1 cellular context compared by ENCODE assay signal in genomic region chr16:67179421-67180080, GRCh38.
TF ChIP-seq lines count a peak whose summit lies in the region.

No MANE protein-coding gene starts in this region.

TF ChIP-seq in K562, 482 proteins besides CTCF, POLR2A, EP300 and RAD21:
- TF ChIP-seq MBD1 (CRISPR knock-in tag; IDR thresholded peaks at IDR 0.05) (no peak), POLR2G (IDR thresholded peaks at IDR 0.05; ENCODE audit: low read depth, low read length) (peak; percentile 39; the same call in 1 of the 2 replicates), ZNF232 (CRISPR knock-in tag; IDR thresholded peaks at IDR 0.05) (no peak), ZNF507 (tag; conservative IDR thresholded peaks at IDR 0.05) (no peak), THAP7 (CRISPR knock-in tag; IDR thresholded peaks at IDR 0.05) (no peak), ZNF561 (CRISPR knock-in tag; conservative IDR thresholded peaks at IDR 0.05) (no peak), ESRRB (CRISPR knock-in tag; IDR thresholded peaks at IDR 0.05; ENCODE audit: borderline replicate concordance) (no peak), CHD2 (IDR thresholded peaks at IDR 0.05; ENCODE audit: low read depth, low read length) (no peak)
- TF ChIP-seq, protein P1, sequence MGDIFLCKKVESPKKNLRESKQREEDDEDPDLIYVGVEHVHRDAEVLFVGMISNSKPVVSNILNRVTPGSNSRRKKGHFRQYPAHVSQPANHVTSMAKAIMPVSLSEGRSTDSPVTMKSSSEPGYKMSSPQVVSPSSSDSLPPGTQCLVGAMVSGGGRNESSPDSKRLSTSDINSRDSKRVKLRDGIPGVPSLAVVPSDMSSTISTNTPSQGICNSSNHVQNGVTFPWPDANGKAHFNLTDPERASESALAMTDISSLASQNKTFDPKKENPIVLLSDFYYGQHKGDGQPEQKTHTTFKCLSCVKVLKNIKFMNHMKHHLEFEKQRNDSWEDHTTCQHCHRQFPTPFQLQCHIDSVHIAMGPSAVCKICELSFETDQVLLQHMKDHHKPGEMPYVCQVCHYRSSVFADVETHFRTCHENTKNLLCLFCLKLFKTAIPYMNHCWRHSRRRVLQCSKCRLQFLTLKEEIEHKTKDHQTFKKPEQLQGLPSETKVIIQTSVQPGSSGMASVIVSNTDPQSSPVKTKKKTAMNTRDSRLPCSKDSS (IDR thresholded peaks at IDR 0.05; ENCODE audit: low read depth, partially characterized antibody) = no peak
- TF ChIP-seq, protein P2, sequence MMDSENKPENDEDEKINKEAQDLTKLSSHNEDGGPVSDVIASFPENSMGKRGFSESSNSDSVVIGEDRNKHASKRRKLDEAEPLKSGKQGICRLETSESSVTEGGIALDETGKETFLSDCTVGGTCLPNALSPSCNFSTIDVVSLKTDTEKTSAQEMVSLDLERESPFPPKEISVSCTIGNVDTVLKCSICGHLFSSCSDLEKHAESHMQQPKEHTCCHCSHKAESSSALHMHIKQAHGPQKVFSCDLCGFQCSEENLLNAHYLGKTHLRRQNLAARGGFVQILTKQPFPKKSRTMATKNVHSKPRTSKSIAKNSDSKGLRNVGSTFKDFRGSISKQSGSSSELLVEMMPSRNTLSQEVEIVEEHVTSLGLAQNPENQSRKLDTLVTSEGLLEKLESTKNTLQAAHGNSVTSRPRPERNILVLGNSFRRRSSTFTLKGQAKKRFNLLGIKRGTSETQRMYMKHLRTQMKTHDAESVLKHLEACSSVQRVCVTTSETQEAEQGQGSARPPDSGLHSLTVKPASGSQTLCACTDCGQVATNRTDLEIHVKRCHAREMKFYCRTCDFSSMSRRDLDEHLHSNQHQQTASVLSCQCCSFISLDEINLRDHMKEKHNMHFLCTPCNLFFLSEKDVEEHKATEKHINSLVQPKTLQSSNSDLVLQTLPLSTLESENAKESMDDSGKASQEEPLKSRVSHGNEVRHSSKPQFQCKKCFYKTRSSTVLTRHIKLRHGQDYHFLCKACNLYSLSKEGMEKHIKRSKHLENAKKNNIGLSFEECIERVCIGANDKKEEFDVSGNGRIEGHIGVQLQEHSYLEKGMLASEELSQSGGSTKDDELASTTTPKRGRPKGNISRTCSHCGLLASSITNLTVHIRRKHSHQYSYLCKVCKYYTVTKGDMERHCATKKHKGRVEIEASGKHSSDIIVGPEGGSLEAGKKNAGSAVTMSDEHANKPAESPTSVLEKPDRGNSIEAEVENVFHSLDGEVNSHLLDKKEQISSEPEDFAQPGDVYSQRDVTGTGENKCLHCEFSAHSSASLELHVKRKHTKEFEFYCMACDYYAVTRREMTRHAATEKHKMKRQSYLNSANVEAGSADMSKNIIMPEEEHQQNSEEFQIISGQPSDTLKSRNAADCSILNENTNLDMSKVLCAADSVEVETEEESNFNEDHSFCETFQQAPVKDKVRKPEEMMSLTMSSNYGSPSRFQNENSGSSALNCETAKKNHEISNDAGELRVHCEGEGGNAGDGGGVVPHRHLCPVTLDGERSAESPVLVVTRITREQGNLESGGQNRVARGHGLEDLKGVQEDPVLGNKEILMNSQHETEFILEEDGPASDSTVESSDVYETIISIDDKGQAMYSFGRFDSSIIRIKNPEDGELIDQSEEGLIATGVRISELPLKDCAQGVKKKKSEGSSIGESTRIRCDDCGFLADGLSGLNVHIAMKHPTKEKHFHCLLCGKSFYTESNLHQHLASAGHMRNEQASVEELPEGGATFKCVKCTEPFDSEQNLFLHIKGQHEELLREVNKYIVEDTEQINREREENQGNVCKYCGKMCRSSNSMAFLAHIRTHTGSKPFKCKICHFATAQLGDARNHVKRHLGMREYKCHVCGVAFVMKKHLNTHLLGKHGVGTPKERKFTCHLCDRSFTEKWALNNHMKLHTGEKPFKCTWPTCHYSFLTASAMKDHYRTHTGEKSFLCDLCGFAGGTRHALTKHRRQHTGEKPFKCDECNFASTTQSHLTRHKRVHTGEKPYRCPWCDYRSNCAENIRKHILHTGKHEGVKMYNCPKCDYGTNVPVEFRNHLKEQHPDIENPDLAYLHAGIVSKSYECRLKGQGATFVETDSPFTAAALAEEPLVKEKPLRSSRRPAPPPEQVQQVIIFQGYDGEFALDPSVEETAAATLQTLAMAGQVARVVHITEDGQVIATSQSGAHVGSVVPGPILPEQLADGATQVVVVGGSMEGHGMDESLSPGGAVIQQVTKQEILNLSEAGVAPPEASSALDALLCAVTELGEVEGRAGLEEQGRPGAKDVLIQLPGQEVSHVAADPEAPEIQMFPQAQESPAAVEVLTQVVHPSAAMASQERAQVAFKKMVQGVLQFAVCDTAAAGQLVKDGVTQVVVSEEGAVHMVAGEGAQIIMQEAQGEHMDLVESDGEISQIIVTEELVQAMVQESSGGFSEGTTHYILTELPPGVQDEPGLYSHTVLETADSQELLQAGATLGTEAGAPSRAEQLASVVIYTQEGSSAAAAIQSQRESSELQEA (IDR thresholded peaks at IDR 0.05; ENCODE audit: low read depth) = no peak
- TF ChIP-seq, protein P3, sequence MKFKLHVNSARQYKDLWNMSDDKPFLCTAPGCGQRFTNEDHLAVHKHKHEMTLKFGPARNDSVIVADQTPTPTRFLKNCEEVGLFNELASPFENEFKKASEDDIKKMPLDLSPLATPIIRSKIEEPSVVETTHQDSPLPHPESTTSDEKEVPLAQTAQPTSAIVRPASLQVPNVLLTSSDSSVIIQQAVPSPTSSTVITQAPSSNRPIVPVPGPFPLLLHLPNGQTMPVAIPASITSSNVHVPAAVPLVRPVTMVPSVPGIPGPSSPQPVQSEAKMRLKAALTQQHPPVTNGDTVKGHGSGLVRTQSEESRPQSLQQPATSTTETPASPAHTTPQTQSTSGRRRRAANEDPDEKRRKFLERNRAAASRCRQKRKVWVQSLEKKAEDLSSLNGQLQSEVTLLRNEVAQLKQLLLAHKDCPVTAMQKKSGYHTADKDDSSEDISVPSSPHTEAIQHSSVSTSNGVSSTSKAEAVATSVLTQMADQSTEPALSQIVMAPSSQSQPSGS (CRISPR knock-in tag; IDR thresholded peaks at IDR 0.05) = no peak
- TF ChIP-seq, protein P4, sequence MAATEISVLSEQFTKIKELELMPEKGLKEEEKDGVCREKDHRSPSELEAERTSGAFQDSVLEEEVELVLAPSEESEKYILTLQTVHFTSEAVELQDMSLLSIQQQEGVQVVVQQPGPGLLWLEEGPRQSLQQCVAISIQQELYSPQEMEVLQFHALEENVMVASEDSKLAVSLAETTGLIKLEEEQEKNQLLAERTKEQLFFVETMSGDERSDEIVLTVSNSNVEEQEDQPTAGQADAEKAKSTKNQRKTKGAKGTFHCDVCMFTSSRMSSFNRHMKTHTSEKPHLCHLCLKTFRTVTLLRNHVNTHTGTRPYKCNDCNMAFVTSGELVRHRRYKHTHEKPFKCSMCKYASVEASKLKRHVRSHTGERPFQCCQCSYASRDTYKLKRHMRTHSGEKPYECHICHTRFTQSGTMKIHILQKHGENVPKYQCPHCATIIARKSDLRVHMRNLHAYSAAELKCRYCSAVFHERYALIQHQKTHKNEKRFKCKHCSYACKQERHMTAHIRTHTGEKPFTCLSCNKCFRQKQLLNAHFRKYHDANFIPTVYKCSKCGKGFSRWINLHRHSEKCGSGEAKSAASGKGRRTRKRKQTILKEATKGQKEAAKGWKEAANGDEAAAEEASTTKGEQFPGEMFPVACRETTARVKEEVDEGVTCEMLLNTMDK (IDR thresholded peaks at IDR 0.05; ENCODE audit: borderline replicate concordance, insufficient read depth, low read depth, low read length, poor library complexity, severe bottlenecking) = peak; percentile 3
